15 cellular contexts compared by ENCODE assay signal in the genomic region with DNA sequence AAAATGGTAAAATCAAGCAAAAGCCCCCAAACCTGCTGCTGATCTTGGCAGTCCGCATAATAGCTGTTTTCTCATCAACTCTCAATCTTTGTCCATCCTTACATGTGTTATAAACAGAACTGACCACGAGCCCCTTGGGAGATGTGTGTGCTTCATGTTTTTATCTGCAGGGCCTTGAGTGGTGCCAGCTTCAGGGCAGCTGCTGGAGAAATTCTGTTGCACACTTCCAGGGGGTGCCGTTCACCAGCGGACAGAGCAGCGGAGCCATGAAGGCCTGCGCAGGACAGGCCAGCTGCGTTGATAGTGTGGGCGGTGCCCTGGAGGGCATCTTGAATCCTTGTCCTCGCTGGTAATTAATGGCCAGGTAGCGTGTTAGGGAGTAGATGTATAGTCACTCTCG. TPM values are rescaled to one million over a fixed set of nuclear protein-coding genes. Genes with fewer than 3 reads are reported as not detected.
DNase-seq lines count a peak whose midpoint lies in the region; ATAC-seq, FAIRE-seq and TF ChIP-seq lines count a peak whose summit lies in the region.
"Had no signal": no experiment of that assay in that cellular context is flagged by ENCODE, and none has a peak within 500 bp of the region (broad histone marks: within the 10 kb centered on the region; RNA-seq: fewer than 3 reads in every experiment).

No MANE protein-coding gene starts in this region.

- CTCF ChIA-PET in Calu3 (lab: Charles Lee) (interaction anchor here (0.9 kb wide), 1 partner anchor 65 kb away, joined by 3 read pairs; no protein-coding TSS in a partner anchor), HepG2 (lab: Yijun Ruan, JAX; ENCODE audit: low intra/inter-chr PET ratio, low total read pairs) (no interaction called here), OCI-LY7 (lab: Charles Lee; ENCODE audit: unreplicated experiment) (no interaction called here)

- no peak overlapping the region for H3K4me3 Mint-ChIP-seq in Calu3 (ENCODE audit: low read depth, unreplicated experiment)

- no peak for FAIRE-seq in HepG2 (lab: Jason Lieb, UNC)
- FAIRE-seq: bronchial epithelial cell had no signal

- peak overlapping the region; percentile 89 for H3K27ac Mint-ChIP-seq in Calu3 (ENCODE audit: unreplicated experiment)

- H3K4me1 Mint-ChIP-seq in Calu3 (ENCODE audit: low read depth, unreplicated experiment) = peaks cover 40% of the 10 kb centered on the region

- DNase-seq in Calu3 (no peak), HepG2 (ENCODE audit: low spot score) (no peak), spleen (peak; percentile 56), NCI-H345 treated with DMSO at 0.1 percent for 48 hours (lab: John Stamatoyannopoulos, UW; ENCODE audit: unreplicated experiment) (no peak), OCI-LY7 (ENCODE audit: low spot score) (no peak), hippocampal formation (lab: John Stamatoyannopoulos, UW) (no peak)
- DNase-seq: COR-L47; HCEC 1CT; mesendoderm; NCI-H2081; SIG-M5; stimulated activated CD4-positive, alpha-beta T cell treated with anti-CD3 and anti-CD28 coated beads, Interleukin-2, amount 100 ng/mL, for 48 hours had no signal

- TF ChIP-seq POLR2A in HepG2 (IDR thresholded peaks at IDR 0.05; ENCODE audit: insufficient read depth in 1 of 2, low read depth in 2 of 2, low read length in 2 of 2) (no peak), spleen (IDR thresholded peaks at IDR 0.05) (no peak)

- no peak overlapping the region for H2AFZ ChIP-seq in HepG2 (ENCODE audit: low read length)
- no peak overlapping the region for H2AFZ ChIP-seq in OCI-LY7 (ENCODE audit: low read length)

- H3K79me2 ChIP-seq in HepG2 (ENCODE audit: insufficient read depth, low read length) = peaks cover 34% of the 10 kb centered on the region
- no peaks in the 10 kb centered on the region for H3K79me2 ChIP-seq in OCI-LY7 (ENCODE audit: insufficient read depth, low read depth, low read length)

- H3K27me3 ChIP-seq in HepG2 (ENCODE audit: control insufficient read depth in 1 of 2, insufficient read depth in 2 of 2, low read length in 2 of 2) = no peaks in the 10 kb centered on the region
- H3K27me3 ChIP-seq in spleen (replicated peaks in 1 of 7) = no peaks in the 10 kb centered on the region

- ATAC-seq in HepG2 = no peak

- H3K9me3 Mint-ChIP-seq in Calu3 (ENCODE audit: low read depth, unreplicated experiment) = no peaks in the 10 kb centered on the region

- no TSS peak for BruUV-seq in Calu3 (replicated peaks; lab: Mats Ljungman, UMichigan)
- no TSS peak for BruUV-seq in HepG2 (replicated peaks; lab: Mats Ljungman, UMichigan)
- BruUV-seq in OCI-LY7 (replicated peaks; lab: Mats Ljungman, UMichigan) = no TSS peak

- H4K20me1 ChIP-seq in HepG2 (ENCODE audit: insufficient read depth, low read length) (no peaks in the 10 kb centered on the region; the same call in 1 of the 2 replicates), OCI-LY7 (ENCODE audit: insufficient read depth, low read length) (peaks cover 5% of the 10 kb centered on the region; the same call in 1 of the 2 replicates)

- WGBS in HepG2 (ENCODE audit: low lambda C conversion rate) = 97% methylated on average over 10 of the region's 11 CpGs
- 71 to 88% (median 85%) methylated on average over 10 to 11 of the region's 11 CpGs for WGBS in spleen, 5 donors

- H3K9me2 ChIP-seq in OCI-LY7 (ENCODE audit: insufficient read depth, low read length) = no peaks in the 10 kb centered on the region

- H3K9me3 ChIP-seq in HepG2 (ENCODE audit: low read length) (no peaks in the 10 kb centered on the region), spleen (no peaks in the 10 kb centered on the region), OCI-LY7 (ENCODE audit: low read length) (no peaks in the 10 kb centered on the region)
- H3K9me3 ChIP-seq: prostate gland had no signal

- H3K36me3 ChIP-seq in HepG2 (replicated peaks in 1 of 2; ENCODE audit: control insufficient read depth in 1 of 2, insufficient read depth in 2 of 2, low read length in 2 of 2) (peaks cover 4 to 6% of the 10 kb centered on the region in 2 experiments; a peak in 3 of 5 replicates), spleen (peaks cover 0 to 27% (median 6%) of the 10 kb centered on the region in 6 donors), OCI-LY7 (ENCODE audit: insufficient read depth, low read length) (no peaks in the 10 kb centered on the region)
- H3K36me3 ChIP-seq: prostate gland had no signal

- H3K4me3 ChIP-seq in HepG2 (replicated peaks in 1 of 3; ENCODE audit: insufficient read depth in 1 of 3, low read depth in 2 of 3, low read length in 3 of 3) = no peak overlapping the region
- no peak overlapping the region for H3K4me3 ChIP-seq in spleen
- H3K4me3 ChIP-seq in OCI-LY7 (ENCODE audit: low read depth, low read length, poor library complexity, severe bottlenecking) = no peak overlapping the region
- H3K4me3 ChIP-seq: prostate gland had no signal

- no peak for TF ChIP-seq EP300 in HepG2 (IDR thresholded peaks at IDR 0.05; ENCODE audit: low read depth in 2 of 2, low read length in 2 of 2)
- TF ChIP-seq EP300 in HepG2 (CRISPR knock-in tag; IDR thresholded peaks at IDR 0.05; ENCODE audit: borderline replicate concordance) = no peak

- H3K4me1 ChIP-seq in HepG2 (ENCODE audit: insufficient read depth, low read length) = 0 out of 2 replicates have a peak, but pooled peaks cover 6% of the 10 kb centered on the region
- H3K4me1 ChIP-seq in spleen = peaks cover 27 to 99% (median 74%) of the 10 kb centered on the region in 6 donors
- no peaks in the 10 kb centered on the region for H3K4me1 ChIP-seq in OCI-LY7 (ENCODE audit: insufficient read depth, low read length, poor library complexity, severe bottlenecking)
- H3K4me1 ChIP-seq: prostate gland had no signal

- in situ Hi-C loops in HepG2 (cut with HindIII; ENCODE audit: extremely low pct_ligation_motif_present, low pct_unique_long_range_greater_than_20kb) = no loop called here

- H3K36me3 Mint-ChIP-seq in Calu3 (ENCODE audit: insufficient read depth, unreplicated experiment) = peaks cover 73% of the 10 kb centered on the region

- H3K4me2 ChIP-seq in HepG2 (ENCODE audit: low read depth, low read length) (no peak overlapping the region), OCI-LY7 (ENCODE audit: low read length) (no peak overlapping the region)

- intact Hi-C loops in Calu3 (cut with micrococcal nuclease; ENCODE audit: unreplicated experiment) (no loop called here), HepG2 (cut with micrococcal nuclease; ENCODE audit: unreplicated experiment) (no loop called here), spleen (cut with DNase I; ENCODE audit: low total_unique reads) (no loop called here), OCI-LY7 (cut with micrococcal nuclease; ENCODE audit: unreplicated experiment) (no loop called here)

- TF ChIP-seq RAD21 in HepG2 (CRISPR knock-in tag; IDR thresholded peaks at IDR 0.05) = no peak

- H3K9ac ChIP-seq in HepG2 (ENCODE audit: insufficient read depth, low read depth, low read length) = no peak overlapping the region

- H3K27ac ChIP-seq in angular gyrus (ENCODE audit: low read depth, low read length) (peak overlapping the region; percentile 67), HepG2 (ENCODE audit: extremely low read length, insufficient read depth, low read length) (no peak overlapping the region), spleen (peak overlapping the region in 3 of 8 donors; percentile 20 to 67 (median 31)), OCI-LY7 (ENCODE audit: low read depth, low read length, poor library complexity, severe bottlenecking) (no peak overlapping the region)
- H3K27ac ChIP-seq: prostate gland had no signal

- TF ChIP-seq CTCF in Calu3 (IDR thresholded peaks at IDR 0.05; ENCODE audit: unreplicated experiment) (no peak), HepG2 (CRISPR knock-in tag; IDR thresholded peaks at IDR 0.05) (0 out of 2 replicates have a peak, but pooled peaks have one; percentile 8), spleen (IDR thresholded peaks at IDR 0.05 in 8 of 11, conservative IDR thresholded peaks at IDR 0.05 in 3 of 11) (no peak), OCI-LY7 (conservative IDR thresholded peaks at IDR 0.05; ENCODE audit: low read length) (no peak)

- POLR2A ChIA-PET in HepG2 (lab: Yijun Ruan, JAX) (no interaction called here), OCI-LY7 (lab: Charles Lee) (no interaction called here)

- H3K27me3 Mint-ChIP-seq in Calu3 (ENCODE audit: unreplicated experiment) = no peaks in the 10 kb centered on the region

TF ChIP-seq in HepG2, 621 proteins besides CTCF, POLR2A, EP300 and RAD21:
- TF ChIP-seq ZFYVE20 (CRISPR knock-in tag; IDR thresholded peaks at IDR 0.05; ENCODE audit: borderline replicate concordance, low read depth) (no peak), ZNF761 (CRISPR knock-in tag; conservative IDR thresholded peaks at IDR 0.05) (no peak), SMAD9 (CRISPR knock-in tag; IDR thresholded peaks at IDR 0.05) (no peak)

RNA-seq across cellular contexts. Expression of gene MPRIP, which starts 20.1 kb away (rescaled TPM):
- total RNA-seq in Calu3 (2022) (338 and 423 TPM in 2 replicates), HepG2 (2016; rRNA removed; fragmentation: Illumina TruSeq; extraction: Trizol) (43.6 and 50.2 TPM in 2 replicates), spleen (100 to 1,000 TPM; 120 to 309 (median 197) TPM), OCI-LY7 (2022) (109 and 118 TPM in 2 replicates)
- 15.5 and 22.4 TPM in 2 replicates for total RNA-seq in HepG2 (2016; cell fraction: cytosol; rRNA removed; fragmentation: Illumina TruSeq; extraction: Trizol; ENCODE audit: low read depth)
- 35.4 and 49.2 TPM in 2 replicates for total RNA-seq in HepG2 (2016; cell fraction: insoluble cytoplasmic fraction; rRNA removed; fragmentation: Illumina TruSeq; extraction: Trizol)
- total RNA-seq in HepG2 (2016; cell fraction: membrane; rRNA removed; fragmentation: Illumina TruSeq; extraction: Trizol) = 44.2 and 45.8 TPM in 2 replicates
- total RNA-seq in HepG2 (2016; cell fraction: nucleus; rRNA removed; fragmentation: Illumina TruSeq; extraction: Trizol) = 44.0 and 52.2 TPM in 2 replicates
- polyA plus RNA-seq in HepG2 (2011; rRNA removed) (42.9 and 52.4 TPM in 2 replicates), spleen (100 to 1,000 TPM in 1 of 3 donors, 10 to 100 TPM in 2; 52.3 to 114 (median 83.0) TPM)
- polyA plus RNA-seq in HepG2 (2011; cell fraction: cytosol; rRNA removed) = 27.7 and 33.6 TPM in 2 replicates
- 64.4 and 73.7 TPM in 2 replicates for polyA plus RNA-seq in HepG2 (2011; cell fraction: nucleus; rRNA removed)
- 45.3 and 47.7 TPM in 2 replicates for polyA plus RNA-seq in HepG2 (2012)
- polyA plus RNA-seq in HepG2 (2016; cell fraction: cytosol; fragmentation: Illumina TruSeq; extraction: Trizol; ENCODE audit: low read depth) = 21.2 and 23.7 TPM in 2 replicates
- polyA plus RNA-seq in HepG2 (2016; cell fraction: insoluble cytoplasmic fraction; fragmentation: Illumina TruSeq; extraction: Trizol; ENCODE audit: low read depth) = 54.0 and 64.3 TPM in 2 replicates
- 40.8 and 46.7 TPM in 2 replicates for polyA plus RNA-seq in HepG2 (2016; cell fraction: membrane; fragmentation: Illumina TruSeq; extraction: Trizol; ENCODE audit: low read depth)
- polyA plus RNA-seq in HepG2 (2016; cell fraction: nucleus; fragmentation: Illumina TruSeq; extraction: Trizol; ENCODE audit: insufficient read depth, low read depth) = 98.9 and 100 TPM in 2 replicates
- polyA minus RNA-seq in HepG2 (2011; rRNA and poly(A)+ RNA removed; ENCODE audit: low replicate concordance) = 85.4 and 275 TPM in 2 replicates
- polyA minus RNA-seq in HepG2 (2011; cell fraction: cytosol; rRNA and poly(A)+ RNA removed) = 31.4 and 37.0 TPM in 2 replicates
- 58.5 and 70.9 TPM in 2 replicates for polyA minus RNA-seq in HepG2 (2011; cell fraction: nucleus; rRNA and poly(A)+ RNA removed)
- 73.3 and 78.9 TPM in 2 replicates for total RNA-seq in OCI-LY7 (2014; rRNA removed; shearing (Covaris generic))
